18 cellular contexts compared by ENCODE assay signal in genomic region chr16:85183564-85183963, GRCh38.
DNase-seq lines count a peak whose midpoint lies in the region; ATAC-seq and TF ChIP-seq lines count a peak whose summit lies in the region.
"Had no signal": no experiment of that assay in that cellular context is flagged by ENCODE, and none has a peak within 500 bp of the region (broad histone marks: within the 10 kb centered on the region; RNA-seq: fewer than 3 reads in every experiment).

No MANE protein-coding gene starts in this region.

- no peak for ATAC-seq in right cardiac atrium
- ATAC-seq: CD8-positive, alpha-beta T cell had no signal

- 95% methylated on average over 5 of the region's 5 CpGs for WGBS in right cardiac atrium

- peaks cover 4% of the 10 kb centered on the region for H3K36me3 Mint-ChIP-seq in activated naive CD4-positive, alpha-beta T cell treated with anti-CD3 and anti-CD28 coated beads, Interleukin-2, amount 50 U/mL, for 24 hours
- H3K36me3 Mint-ChIP-seq in activated naive CD4-positive, alpha-beta T cell treated with anti-CD3 and anti-CD28 coated beads, Interleukin-2, amount 10 ng/mL, durations not matched to agents 7 days and 5 days, result no peaks in the 10 kb centered on the region
- H3K36me3 Mint-ChIP-seq in endothelial cell (ENCODE audit: low read depth, unreplicated experiment), result peaks cover 22% of the 10 kb centered on the region
- H3K36me3 Mint-ChIP-seq: CD8-positive, alpha-beta T cell had no signal

- no peaks in the 10 kb centered on the region for H3K9me3 Mint-ChIP-seq in activated naive CD4-positive, alpha-beta T cell treated with anti-CD3 and anti-CD28 coated beads, Interleukin-2, amount 50 U/mL, for 24 hours
- peaks cover 20% of the 10 kb centered on the region for H3K9me3 Mint-ChIP-seq in activated naive CD4-positive, alpha-beta T cell treated with anti-CD3 and anti-CD28 coated beads, Interleukin-2, amount 10 ng/mL, durations not matched to agents 7 days and 5 days
- peaks cover 5% of the 10 kb centered on the region for H3K9me3 Mint-ChIP-seq in endothelial cell (ENCODE audit: unreplicated experiment)

- H3K4me1 ChIP-seq in right cardiac atrium (ENCODE audit: control insufficient read depth, insufficient read depth, low read length) (peaks cover 2% of the 10 kb centered on the region), left ventricle myocardium inferior (peaks cover 52% of the 10 kb centered on the region)
- H3K4me1 ChIP-seq: Caco-2, HAP-1 had no signal

- H3K27me3 ChIP-seq in right cardiac atrium (ENCODE audit: control insufficient read depth, insufficient read depth), result no peaks in the 10 kb centered on the region
- no peaks in the 10 kb centered on the region for H3K27me3 ChIP-seq in left ventricle myocardium inferior (ENCODE audit: low read depth)

- H3K4me1 Mint-ChIP-seq in activated naive CD4-positive, alpha-beta T cell treated with anti-CD3 and anti-CD28 coated beads, Interleukin-2, amount 50 U/mL, for 24 hours, result no peaks in the 10 kb centered on the region
- no peaks in the 10 kb centered on the region for H3K4me1 Mint-ChIP-seq in activated naive CD4-positive, alpha-beta T cell treated with anti-CD3 and anti-CD28 coated beads, Interleukin-2, amount 10 ng/mL, durations not matched to agents 7 days and 5 days
- no peaks in the 10 kb centered on the region for H3K4me1 Mint-ChIP-seq in endothelial cell (ENCODE audit: unreplicated experiment)
- H3K4me1 Mint-ChIP-seq: B cell; CD4-positive, CD25-positive, alpha-beta regulatory T cell had no signal

- peaks cover 4% of the 10 kb centered on the region for H3K27me3 Mint-ChIP-seq in activated naive CD4-positive, alpha-beta T cell treated with anti-CD3 and anti-CD28 coated beads, Interleukin-2, amount 50 U/mL, for 24 hours
- peaks cover 6% of the 10 kb centered on the region for H3K27me3 Mint-ChIP-seq in activated naive CD4-positive, alpha-beta T cell treated with anti-CD3 and anti-CD28 coated beads, Interleukin-2, amount 10 ng/mL, durations not matched to agents 7 days and 5 days
- peaks cover 13% of the 10 kb centered on the region for H3K27me3 Mint-ChIP-seq in endothelial cell (ENCODE audit: unreplicated experiment)

- H3K27ac Mint-ChIP-seq in activated naive CD4-positive, alpha-beta T cell treated with anti-CD3 and anti-CD28 coated beads, Interleukin-2, amount 50 U/mL, for 24 hours, result peak overlapping the region; percentile 72
- no peak overlapping the region for H3K27ac Mint-ChIP-seq in activated naive CD4-positive, alpha-beta T cell treated with anti-CD3 and anti-CD28 coated beads, Interleukin-2, amount 10 ng/mL, durations not matched to agents 7 days and 5 days
- no peak overlapping the region for H3K27ac Mint-ChIP-seq in endothelial cell (ENCODE audit: unreplicated experiment)
- H3K27ac Mint-ChIP-seq: B cell; CD8-positive, alpha-beta T cell; HFFc6 had no signal

- no peak overlapping the region for H3K4me3 Mint-ChIP-seq in activated naive CD4-positive, alpha-beta T cell treated with anti-CD3 and anti-CD28 coated beads, Interleukin-2, amount 50 U/mL, for 24 hours
- no peak overlapping the region for H3K4me3 Mint-ChIP-seq in activated naive CD4-positive, alpha-beta T cell treated with anti-CD3 and anti-CD28 coated beads, Interleukin-2, amount 10 ng/mL, durations not matched to agents 7 days and 5 days
- peak overlapping the region; percentile 21 for H3K4me3 Mint-ChIP-seq in endothelial cell (ENCODE audit: unreplicated experiment)
- H3K4me3 Mint-ChIP-seq: B cell; CD4-positive, CD25-positive, alpha-beta regulatory T cell; CD8-positive, alpha-beta T cell; HFFc6 had no signal

- no peaks in the 10 kb centered on the region for H3K9me3 ChIP-seq in right cardiac atrium (ENCODE audit: control insufficient read depth, low read length)
- peaks cover 16% of the 10 kb centered on the region for H3K9me3 ChIP-seq in left ventricle myocardium inferior (replicated peaks)

- peaks cover 10% of the 10 kb centered on the region for H3K36me3 ChIP-seq in left ventricle myocardium inferior

- H3K4me3 ChIP-seq in right cardiac atrium (ENCODE audit: low read length) (no peak overlapping the region), left ventricle myocardium inferior (no peak overlapping the region)
- H3K4me3 ChIP-seq: BLaER1, HAP-1 had no signal

- intact Hi-C loops in right cardiac atrium (cut with DNase I) (no loop called here), left ventricle myocardium inferior (cut with micrococcal nuclease) (no loop called here)

- CTCF ChIA-PET in activated naive CD4-positive, alpha-beta T cell treated with anti-CD3 and anti-CD28 coated beads, Interleukin-2, amount 10 ng/mL, durations not matched to agents 7 days and 5 days (lab: Charles Lee), result no interaction called here

- H3K27ac ChIP-seq in right cardiac atrium (ENCODE audit: low read length), result no peak overlapping the region
- no peak overlapping the region for H3K27ac ChIP-seq in left ventricle myocardium inferior (replicated peaks)
- H3K27ac ChIP-seq: 22Rv1, BLaER1, C4-2B had no signal

- no peak for DNase-seq in activated naive CD4-positive, alpha-beta T cell treated with anti-CD3 and anti-CD28 coated beads, Interleukin-2, amount 10 ng/mL, durations not matched to agents 7 days and 5 days
- DNase-seq in right cardiac atrium (peak; percentile 3 to 9 (median 7)), left ventricle myocardium inferior (no peak), endothelial cell (ENCODE audit: low spot score) (no peak), NCI-H2196 (lab: John Stamatoyannopoulos, UW; ENCODE audit: unreplicated experiment) (no peak)
- DNase-seq: Caco-2; CD4-positive, CD25-positive, alpha-beta regulatory T cell; DMS153; DND-41; GOT3; HFFc6 had no signal

- TF ChIP-seq CTCF in left ventricle myocardium inferior (IDR thresholded peaks at IDR 0.05; ENCODE audit: borderline replicate concordance) (no peak), endothelial cell (IDR thresholded peaks at IDR 0.05; ENCODE audit: unreplicated experiment) (no peak)

Comparison
In these comparisons a context has a peak if more than half of its experiments do, and no peak if none do; other contexts are left out.
1. DNase-seq: peak in right cardiac atrium (3 of 3); none in activated naive CD4-positive, alpha-beta T cell treated with anti-CD3 and anti-CD28 coated beads, Interleukin-2, amount 10 ng/mL, durations not matched to agents 7 days and 5 days (single experiment), left ventricle myocardium inferior (single experiment), endothelial cell (single experiment) and NCI-H2196 (single experiment).